19 cellular contexts compared by ENCODE assay signal in the genomic region with DNA sequence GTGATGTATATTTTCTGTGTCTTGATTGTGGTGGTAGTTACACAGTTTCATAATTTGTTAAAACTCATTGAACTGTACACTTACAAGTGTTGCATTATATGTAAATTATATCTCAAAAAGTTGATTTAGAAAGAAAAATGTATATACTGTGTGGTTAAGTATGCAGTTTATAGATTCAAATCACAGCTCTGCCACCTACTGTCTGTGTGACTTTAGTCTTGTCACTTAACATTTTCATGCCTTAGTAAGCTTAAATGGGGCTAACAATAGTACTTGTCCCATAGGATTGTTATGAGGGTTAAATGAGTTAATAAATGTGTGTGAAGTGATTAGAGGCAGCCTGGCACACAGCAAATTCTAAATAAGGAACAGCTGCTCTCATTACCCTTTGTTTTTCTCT.
"Had no signal": no experiment of that assay in that cellular context is flagged by ENCODE, and none has a peak within 500 bp of the region (broad histone marks: within the 10 kb centered on the region; RNA-seq: fewer than 3 reads in every experiment).

No MANE protein-coding gene starts in this region.

- H3K4me3 ChIP-seq: heart right ventricle, thyroid gland, upper lobe of right lung had no signal

- DNase-seq: activated CD4-positive, alpha-beta T cell treated with anti-CD3 and anti-CD28 coated beads for 4 hours; activated CD4-positive, alpha-beta T cell treated with anti-CD3 and anti-CD28 coated beads, Interleukin-2, amount 50 U/mL, for 48 hours; activated CD8-positive, alpha-beta memory T cell treated with anti-CD3 and anti-CD28 coated beads, Interleukin-2, amount 50 U/mL, for 48 hours; activated naive CD4-positive, alpha-beta T cell treated with anti-CD3 and anti-CD28 coated beads, Interleukin-2, amount 10 ng/mL, durations not matched to agents 7 days and 5 days; activated T-cell treated with anti-CD3 and anti-CD28 coated beads, Interleukin-2, amount 50 U/mL, for 48 hours; cerebellar nuclear complex; cortex of kidney; endodermal cell; heart right ventricle; islet precursor cell; left cardiac atrium; midbrain; natural killer cell; retina; stimulated activated CD4-positive, alpha-beta T cell treated with anti-CD3 and anti-CD28 coated beads, Interleukin-2, amount 100 ng/mL, for 48 hours; stimulated activated naive CD4-positive, alpha-beta T cell treated with Interleukin-2 at 50 U/mL for 16 hours; thyroid gland; upper lobe of right lung had no signal

- H3K9me3 ChIP-seq: heart right ventricle, thyroid gland, upper lobe of right lung had no signal

- H3K27me3 ChIP-seq: heart right ventricle, thyroid gland, upper lobe of right lung had no signal

- H3K36me3 ChIP-seq: heart right ventricle, thyroid gland, upper lobe of right lung had no signal

- ATAC-seq: heart right ventricle, left cardiac atrium, natural killer cell, upper lobe of right lung had no signal

- FAIRE-seq: TTC549 had no signal

- H3K4me1 ChIP-seq: thyroid gland, upper lobe of right lung had no signal

- H3K27ac ChIP-seq: heart right ventricle, thyroid gland, upper lobe of right lung had no signal
